1 cellular context compared by ENCODE assay signal in the genomic region with DNA sequence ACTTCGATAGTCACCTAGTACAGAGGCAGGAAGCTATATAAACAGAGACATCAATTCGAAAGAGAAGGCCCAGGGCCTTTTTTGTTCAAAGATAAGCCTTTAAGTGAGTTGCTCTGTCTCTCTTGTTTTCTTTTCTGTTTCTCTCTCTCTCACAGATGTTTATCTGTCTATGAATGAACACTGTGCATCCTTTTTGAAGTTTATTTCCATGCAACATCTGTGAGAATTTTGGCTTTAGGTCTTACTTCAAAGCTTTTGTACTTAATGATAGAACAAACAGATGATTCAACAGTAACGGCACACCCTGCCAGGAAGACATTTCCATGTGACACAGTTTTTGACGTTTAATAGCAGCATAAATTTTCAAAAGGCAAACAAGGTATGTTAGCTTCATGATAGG.
TF ChIP-seq lines count a peak whose summit lies in the region.

No MANE protein-coding gene starts in this region.

TF ChIP-seq in HepG2, 621 proteins besides CTCF, POLR2A, EP300 and RAD21 (continued from another document and continues in another):
- TF ChIP-seq ATRX (CRISPR knock-in tag; IDR thresholded peaks at IDR 0.05; ENCODE audit: borderline replicate concordance) (no peak), ZNF749 (CRISPR knock-in tag; IDR thresholded peaks at IDR 0.05; ENCODE audit: borderline replicate concordance) (no peak), ZSCAN21 (CRISPR knock-in tag; IDR thresholded peaks at IDR 0.05; ENCODE audit: borderline replicate concordance) (no peak), RFX5 (IDR thresholded peaks at IDR 0.05; ENCODE audit: low read depth, low read length) (no peak), TBP (CRISPR knock-in tag; IDR thresholded peaks at IDR 0.05) (no peak), ZNF792 (CRISPR knock-in tag; IDR thresholded peaks at IDR 0.05) (no peak), ZFY (CRISPR knock-in tag; IDR thresholded peaks at IDR 0.05) (no peak), ZNF816 (CRISPR knock-in tag; IDR thresholded peaks at IDR 0.05; ENCODE audit: borderline replicate concordance) (no peak), MTF1 (CRISPR knock-in tag; IDR thresholded peaks at IDR 0.05) (no peak), CEBPB (IDR thresholded peaks at IDR 0.05; ENCODE audit: borderline replicate concordance, low read depth, low read length) (no peak), POLR2G (IDR thresholded peaks at IDR 0.05; ENCODE audit: low read depth, low read length) (no peak), ZNF550 (CRISPR knock-in tag; IDR thresholded peaks at IDR 0.05; ENCODE audit: borderline replicate concordance) (no peak), HNF4A (CRISPR knock-in tag; IDR thresholded peaks at IDR 0.05) (no peak), MEIS1 (CRISPR knock-in tag; IDR thresholded peaks at IDR 0.05; ENCODE audit: borderline replicate concordance) (no peak), DMAP1 (CRISPR knock-in tag; IDR thresholded peaks at IDR 0.05) (no peak), FOSL2 (CRISPR knock-in tag; IDR thresholded peaks at IDR 0.05) (peak; percentile 80; the same call in 1 of the 2 replicates), TRIM24 (CRISPR knock-in tag; IDR thresholded peaks at IDR 0.05) (no peak), SMAD3 (CRISPR knock-in tag; IDR thresholded peaks at IDR 0.05) (no peak), ZNF839 (CRISPR knock-in tag; IDR thresholded peaks at IDR 0.05; ENCODE audit: borderline replicate concordance) (no peak), ZSCAN31 (CRISPR knock-in tag; IDR thresholded peaks at IDR 0.05; ENCODE audit: low read depth) (no peak), SYNCRIP (IDR thresholded peaks at IDR 0.05; ENCODE audit: insufficient read depth, low read depth, low read length) (no peak), ATF1 (CRISPR knock-in tag; IDR thresholded peaks at IDR 0.05) (no peak), ZNF776 (CRISPR knock-in tag; IDR thresholded peaks at IDR 0.05) (no peak), ZBTB33 (CRISPR knock-in tag; IDR thresholded peaks at IDR 0.05) (no peak), SOX5 (CRISPR knock-in tag; IDR thresholded peaks at IDR 0.05; ENCODE audit: borderline replicate concordance) (peak; percentile 89), ATM (IDR thresholded peaks at IDR 0.05; ENCODE audit: borderline replicate concordance) (no peak), AHR (CRISPR knock-in tag; IDR thresholded peaks at IDR 0.05) (no peak), ZNF605 (CRISPR knock-in tag; IDR thresholded peaks at IDR 0.05) (no peak), ZNF775 (CRISPR knock-in tag; IDR thresholded peaks at IDR 0.05; ENCODE audit: borderline replicate concordance) (no peak), ARHGAP35 (CRISPR knock-in tag; IDR thresholded peaks at IDR 0.05; ENCODE audit: borderline replicate concordance) (no peak), ETV6 (CRISPR knock-in tag; conservative IDR thresholded peaks at IDR 0.05) (no peak), PLRG1 (conservative IDR thresholded peaks at IDR 0.05) (no peak), ZNF788 (CRISPR knock-in tag; IDR thresholded peaks at IDR 0.05; ENCODE audit: borderline replicate concordance) (no peak), SP5 (CRISPR knock-in tag; IDR thresholded peaks at IDR 0.05; ENCODE audit: borderline replicate concordance, low read depth) (no peak), MEF2D (CRISPR knock-in tag; IDR thresholded peaks at IDR 0.05) (no peak), DPF2 (CRISPR knock-in tag; IDR thresholded peaks at IDR 0.05; ENCODE audit: borderline replicate concordance, low read depth) (peak; percentile 27; the same call in 1 of the 2 replicates), ZNF317 (CRISPR knock-in tag; IDR thresholded peaks at IDR 0.05) (no peak), FOXO1 (CRISPR knock-in tag; IDR thresholded peaks at IDR 0.05) (peak; percentile 21; the same call in 1 of the 2 replicates), GPN1 (CRISPR knock-in tag; IDR thresholded peaks at IDR 0.05; ENCODE audit: borderline replicate concordance) (no peak), ZNF790 (CRISPR knock-in tag; IDR thresholded peaks at IDR 0.05; ENCODE audit: borderline replicate concordance) (no peak), ZNF30 (CRISPR knock-in tag; IDR thresholded peaks at IDR 0.05) (no peak)
- TF ChIP-seq, protein P1, sequence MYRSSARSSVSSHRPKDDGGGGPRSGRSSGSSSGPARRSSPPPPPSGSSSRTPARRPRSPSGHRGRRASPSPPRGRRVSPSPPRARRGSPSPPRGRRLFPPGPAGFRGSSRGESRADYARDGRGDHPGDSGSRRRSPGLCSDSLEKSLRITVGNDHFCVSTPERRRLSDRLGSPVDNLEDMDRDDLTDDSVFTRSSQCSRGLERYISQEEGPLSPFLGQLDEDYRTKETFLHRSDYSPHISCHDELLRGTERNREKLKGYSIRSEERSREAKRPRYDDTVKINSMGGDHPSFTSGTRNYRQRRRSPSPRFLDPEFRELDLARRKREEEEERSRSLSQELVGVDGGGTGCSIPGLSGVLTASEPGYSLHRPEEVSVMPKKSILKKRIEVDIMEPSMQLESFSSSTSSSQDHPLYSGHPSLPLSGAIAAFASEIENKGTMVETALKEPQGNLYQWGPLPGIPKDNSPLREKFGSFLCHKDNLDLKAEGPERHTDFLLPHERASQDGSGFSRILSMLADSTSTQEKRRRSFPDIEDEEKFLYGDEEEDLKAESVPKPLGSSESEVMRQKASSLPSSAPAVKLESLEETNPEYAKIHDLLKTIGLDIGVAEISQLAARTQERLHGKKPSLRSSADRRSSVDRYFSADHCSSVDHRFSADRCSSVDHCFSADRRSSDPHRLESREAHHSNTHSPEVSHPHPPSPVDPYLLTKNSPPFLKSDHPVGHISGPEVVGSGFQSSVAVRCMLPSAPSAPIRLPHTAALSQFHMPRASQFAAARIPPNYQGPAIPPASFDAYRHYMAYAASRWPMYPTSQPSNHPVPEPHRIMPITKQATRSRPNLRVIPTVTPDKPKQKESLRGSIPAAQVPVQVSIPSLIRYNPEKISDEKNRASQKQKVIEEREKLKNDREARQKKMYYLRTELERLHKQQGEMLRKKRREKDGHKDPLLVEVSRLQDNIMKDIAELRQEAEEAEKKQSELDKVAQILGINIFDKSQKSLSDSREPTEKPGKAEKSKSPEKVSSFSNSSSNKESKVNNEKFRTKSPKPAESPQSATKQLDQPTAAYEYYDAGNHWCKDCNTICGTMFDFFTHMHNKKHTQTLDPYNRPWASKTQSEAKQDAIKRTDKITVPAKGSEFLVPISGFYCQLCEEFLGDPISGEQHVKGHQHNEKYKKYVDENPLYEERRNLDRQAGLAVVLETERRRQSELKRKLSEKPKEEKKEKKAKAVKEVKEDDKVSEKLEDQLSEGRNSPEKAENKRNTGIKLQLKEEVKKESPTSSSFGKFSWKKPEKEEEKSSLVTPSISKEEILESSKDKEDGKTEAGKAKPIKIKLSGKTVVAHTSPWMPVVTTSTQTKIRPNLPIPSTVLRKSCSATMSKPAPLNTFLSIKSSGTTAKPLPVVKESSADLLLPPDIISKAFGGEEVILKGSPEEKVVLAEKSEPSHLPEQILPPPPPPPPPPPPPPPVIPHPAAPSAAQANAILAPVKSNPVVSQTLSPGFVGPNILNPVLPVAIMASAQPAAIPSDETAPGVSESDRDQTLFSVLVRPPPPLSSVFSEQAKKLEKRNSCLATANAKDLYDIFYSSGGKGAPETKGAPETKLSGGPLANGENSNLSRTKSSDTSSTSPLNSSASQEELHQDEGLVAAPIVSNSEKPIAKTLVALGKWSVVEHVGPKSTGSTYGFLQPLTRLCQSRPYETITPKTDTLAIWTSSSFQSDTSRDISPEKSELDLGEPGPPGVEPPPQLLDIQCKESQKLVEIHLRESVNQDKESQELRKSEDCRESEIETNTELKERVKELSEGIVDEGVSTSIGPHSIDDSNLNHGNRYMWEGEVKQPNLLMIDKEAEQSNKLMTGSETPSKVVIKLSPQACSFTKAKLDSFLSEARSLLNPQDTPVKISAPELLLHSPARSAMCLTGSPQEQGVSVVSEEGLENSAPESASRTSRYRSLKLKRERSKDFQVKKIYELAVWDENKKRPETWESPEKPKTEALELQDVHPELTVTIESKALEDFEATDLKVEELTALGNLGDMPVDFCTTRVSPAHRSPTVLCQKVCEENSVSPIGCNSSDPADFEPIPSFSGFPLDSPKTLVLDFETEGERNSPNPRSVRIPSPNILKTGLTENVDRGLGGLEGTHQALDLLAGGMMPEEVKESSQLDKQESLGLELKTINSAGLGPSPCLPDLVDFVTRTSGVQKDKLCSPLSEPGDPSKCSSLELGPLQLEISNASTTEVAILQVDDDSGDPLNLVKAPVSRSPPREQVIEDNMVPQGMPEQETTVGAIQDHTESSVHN (CRISPR knock-in tag; IDR thresholded peaks at IDR 0.05), result no peak
- TF ChIP-seq, protein P2, sequence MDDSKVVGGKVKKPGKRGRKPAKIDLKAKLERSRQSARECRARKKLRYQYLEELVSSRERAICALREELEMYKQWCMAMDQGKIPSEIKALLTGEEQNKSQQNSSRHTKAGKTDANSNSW (CRISPR knock-in tag; IDR thresholded peaks at IDR 0.05; ENCODE audit: borderline replicate concordance), result no peak
- TF ChIP-seq, protein P3, sequence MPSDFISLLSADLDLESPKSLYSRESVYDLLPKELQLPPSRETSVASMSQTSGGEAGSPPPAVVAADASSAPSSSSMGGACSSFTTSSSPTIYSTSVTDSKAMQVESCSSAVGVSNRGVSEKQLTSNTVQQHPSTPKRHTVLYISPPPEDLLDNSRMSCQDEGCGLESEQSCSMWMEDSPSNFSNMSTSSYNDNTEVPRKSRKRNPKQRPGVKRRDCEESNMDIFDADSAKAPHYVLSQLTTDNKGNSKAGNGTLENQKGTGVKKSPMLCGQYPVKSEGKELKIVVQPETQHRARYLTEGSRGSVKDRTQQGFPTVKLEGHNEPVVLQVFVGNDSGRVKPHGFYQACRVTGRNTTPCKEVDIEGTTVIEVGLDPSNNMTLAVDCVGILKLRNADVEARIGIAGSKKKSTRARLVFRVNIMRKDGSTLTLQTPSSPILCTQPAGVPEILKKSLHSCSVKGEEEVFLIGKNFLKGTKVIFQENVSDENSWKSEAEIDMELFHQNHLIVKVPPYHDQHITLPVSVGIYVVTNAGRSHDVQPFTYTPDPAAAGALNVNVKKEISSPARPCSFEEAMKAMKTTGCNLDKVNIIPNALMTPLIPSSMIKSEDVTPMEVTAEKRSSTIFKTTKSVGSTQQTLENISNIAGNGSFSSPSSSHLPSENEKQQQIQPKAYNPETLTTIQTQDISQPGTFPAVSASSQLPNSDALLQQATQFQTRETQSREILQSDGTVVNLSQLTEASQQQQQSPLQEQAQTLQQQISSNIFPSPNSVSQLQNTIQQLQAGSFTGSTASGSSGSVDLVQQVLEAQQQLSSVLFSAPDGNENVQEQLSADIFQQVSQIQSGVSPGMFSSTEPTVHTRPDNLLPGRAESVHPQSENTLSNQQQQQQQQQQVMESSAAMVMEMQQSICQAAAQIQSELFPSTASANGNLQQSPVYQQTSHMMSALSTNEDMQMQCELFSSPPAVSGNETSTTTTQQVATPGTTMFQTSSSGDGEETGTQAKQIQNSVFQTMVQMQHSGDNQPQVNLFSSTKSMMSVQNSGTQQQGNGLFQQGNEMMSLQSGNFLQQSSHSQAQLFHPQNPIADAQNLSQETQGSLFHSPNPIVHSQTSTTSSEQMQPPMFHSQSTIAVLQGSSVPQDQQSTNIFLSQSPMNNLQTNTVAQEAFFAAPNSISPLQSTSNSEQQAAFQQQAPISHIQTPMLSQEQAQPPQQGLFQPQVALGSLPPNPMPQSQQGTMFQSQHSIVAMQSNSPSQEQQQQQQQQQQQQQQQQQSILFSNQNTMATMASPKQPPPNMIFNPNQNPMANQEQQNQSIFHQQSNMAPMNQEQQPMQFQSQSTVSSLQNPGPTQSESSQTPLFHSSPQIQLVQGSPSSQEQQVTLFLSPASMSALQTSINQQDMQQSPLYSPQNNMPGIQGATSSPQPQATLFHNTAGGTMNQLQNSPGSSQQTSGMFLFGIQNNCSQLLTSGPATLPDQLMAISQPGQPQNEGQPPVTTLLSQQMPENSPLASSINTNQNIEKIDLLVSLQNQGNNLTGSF (CRISPR knock-in tag; IDR thresholded peaks at IDR 0.05), result no peak
- TF ChIP-seq, protein P4, sequence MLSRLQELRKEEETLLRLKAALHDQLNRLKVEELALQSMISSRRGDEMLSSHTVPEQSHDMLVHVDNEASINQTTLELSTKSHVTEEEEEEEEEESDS (CRISPR knock-in tag; IDR thresholded peaks at IDR 0.05; ENCODE audit: borderline replicate concordance), result no peak
- TF ChIP-seq, protein P5, sequence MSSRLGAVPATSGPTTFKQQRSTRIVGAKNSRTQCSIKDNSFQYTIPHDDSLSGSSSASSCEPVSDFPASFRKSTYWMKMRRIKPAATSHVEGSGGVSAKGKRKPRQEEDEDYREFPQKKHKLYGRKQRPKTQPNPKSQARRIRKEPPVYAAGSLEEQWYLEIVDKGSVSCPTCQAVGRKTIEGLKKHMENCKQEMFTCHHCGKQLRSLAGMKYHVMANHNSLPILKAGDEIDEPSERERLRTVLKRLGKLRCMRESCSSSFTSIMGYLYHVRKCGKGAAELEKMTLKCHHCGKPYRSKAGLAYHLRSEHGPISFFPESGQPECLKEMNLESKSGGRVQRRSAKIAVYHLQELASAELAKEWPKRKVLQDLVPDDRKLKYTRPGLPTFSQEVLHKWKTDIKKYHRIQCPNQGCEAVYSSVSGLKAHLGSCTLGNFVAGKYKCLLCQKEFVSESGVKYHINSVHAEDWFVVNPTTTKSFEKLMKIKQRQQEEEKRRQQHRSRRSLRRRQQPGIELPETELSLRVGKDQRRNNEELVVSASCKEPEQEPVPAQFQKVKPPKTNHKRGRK (CRISPR knock-in tag; IDR thresholded peaks at IDR 0.05), result no peak
- TF ChIP-seq, protein P6, sequence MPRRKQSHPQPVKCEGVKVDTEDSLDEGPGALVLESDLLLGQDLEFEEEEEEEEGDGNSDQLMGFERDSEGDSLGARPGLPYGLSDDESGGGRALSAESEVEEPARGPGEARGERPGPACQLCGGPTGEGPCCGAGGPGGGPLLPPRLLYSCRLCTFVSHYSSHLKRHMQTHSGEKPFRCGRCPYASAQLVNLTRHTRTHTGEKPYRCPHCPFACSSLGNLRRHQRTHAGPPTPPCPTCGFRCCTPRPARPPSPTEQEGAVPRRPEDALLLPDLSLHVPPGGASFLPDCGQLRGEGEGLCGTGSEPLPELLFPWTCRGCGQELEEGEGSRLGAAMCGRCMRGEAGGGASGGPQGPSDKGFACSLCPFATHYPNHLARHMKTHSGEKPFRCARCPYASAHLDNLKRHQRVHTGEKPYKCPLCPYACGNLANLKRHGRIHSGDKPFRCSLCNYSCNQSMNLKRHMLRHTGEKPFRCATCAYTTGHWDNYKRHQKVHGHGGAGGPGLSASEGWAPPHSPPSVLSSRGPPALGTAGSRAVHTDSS (CRISPR knock-in tag; conservative IDR thresholded peaks at IDR 0.05), result no peak
- TF ChIP-seq, protein P7, sequence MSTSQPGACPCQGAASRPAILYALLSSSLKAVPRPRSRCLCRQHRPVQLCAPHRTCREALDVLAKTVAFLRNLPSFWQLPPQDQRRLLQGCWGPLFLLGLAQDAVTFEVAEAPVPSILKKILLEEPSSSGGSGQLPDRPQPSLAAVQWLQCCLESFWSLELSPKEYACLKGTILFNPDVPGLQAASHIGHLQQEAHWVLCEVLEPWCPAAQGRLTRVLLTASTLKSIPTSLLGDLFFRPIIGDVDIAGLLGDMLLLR (CRISPR knock-in tag; IDR thresholded peaks at IDR 0.05), result no peak
